24 cellular contexts compared by ENCODE assay signal in genomic region chr5:138720840-138721239, GRCh38. TPM values are rescaled to one million over a fixed set of nuclear protein-coding genes. Genes with fewer than 3 reads are reported as not detected.
DNase-seq lines count a peak whose midpoint lies in the region; ATAC-seq, FAIRE-seq and TF ChIP-seq lines count a peak whose summit lies in the region.
"Had no signal": no experiment of that assay in that cellular context is flagged by ENCODE, and none has a peak within 500 bp of the region (broad histone marks: within the 10 kb centered on the region; RNA-seq: fewer than 3 reads in every experiment).

No MANE protein-coding gene starts in this region.

- no peak overlapping the region for H3K4me3 ChIP-seq in Jurkat, Clone E6-1 (ENCODE audit: low read length)
- H3K4me3 ChIP-seq in H1 (ENCODE audit: extremely low read depth in 1 of 4, insufficient read depth in 2 of 4, low read depth in 3 of 4, low read length in 4 of 4) (no peak overlapping the region), heart right ventricle (no peak overlapping the region)
- H3K4me3 ChIP-seq: A549, Peyer's patch, SJCRH30 had no signal

- H3K56ac ChIP-seq in H1 (replicated peaks; ENCODE audit: insufficient read length, low read depth, low read length), result no peak overlapping the region

- no peak overlapping the region for H3K14ac ChIP-seq in H1 (ENCODE audit: insufficient read length)

- no peak overlapping the region for H3K23ac ChIP-seq in H1 (ENCODE audit: insufficient read length)

- TF ChIP-seq POLR2A in H1 (IDR thresholded peaks at IDR 0.05; ENCODE audit: control extremely low read depth in 1 of 2, low read depth in 2 of 2, low read length in 2 of 2), result no peak

- H2AK5ac ChIP-seq in H1 (ENCODE audit: low read depth, low read length), result no peak overlapping the region

- H2BK120ac ChIP-seq in H1 (replicated peaks; ENCODE audit: low read depth, low read length), result no peak overlapping the region

- H3K9ac ChIP-seq in H1 (replicated peaks in 1 of 4; ENCODE audit: extremely low read depth in 1 of 4, low read depth in 3 of 4, low read length in 3 of 4), result no peak overlapping the region

- no peak overlapping the region for H2BK12ac ChIP-seq in H1 (ENCODE audit: low read depth, low read length)

- 0 out of 2 replicates have a peak, but pooled peaks cover 2% of the 10 kb centered on the region for H3K23me2 ChIP-seq in H1 (ENCODE audit: low read depth, low read length)

- FAIRE-seq in H1 (lab: Jason Lieb, UNC), result no peak
- FAIRE-seq: A549, GM18507 had no signal

- H3K4me1 ChIP-seq in H1 (replicated peaks in 1 of 4; ENCODE audit: control insufficient read depth in 3 of 4, insufficient read depth in 4 of 4, low read length in 3 of 4), result peaks cover 12 to 35% (median 25%) of the 10 kb centered on the region in 4 experiments; a peak in 6 of 7 replicates
- H3K4me1 ChIP-seq in heart right ventricle, result peaks cover 5 to 25% (median 16%) of the 10 kb centered on the region in 9 donors
- H3K4me1 ChIP-seq: BE2C had no signal

- no peak overlapping the region for H3K27ac ChIP-seq in H1 (ENCODE audit: low read depth, low read length)
- H3K27ac ChIP-seq in heart right ventricle, result no peak overlapping the region
- H3K27ac ChIP-seq: A549, Peyer's patch, SJCRH30 had no signal

- no peak for TF ChIP-seq EP300 in H1 (IDR thresholded peaks at IDR 0.05; ENCODE audit: borderline replicate concordance in 1 of 2, low read depth in 2 of 2, low read length in 2 of 2)

- no peak overlapping the region for H4K5ac ChIP-seq in H1 (ENCODE audit: insufficient read length, low read depth, low read length)

- no peaks in the 10 kb centered on the region for H3K79me2 ChIP-seq in H1 (ENCODE audit: control insufficient read depth in 1 of 2, insufficient read depth in 2 of 2, low read length in 2 of 2)

- 0 out of 2 replicates have a peak, but pooled peaks cover 2% of the 10 kb centered on the region for H3K79me1 ChIP-seq in H1 (ENCODE audit: low read depth, low read length)

- intact Hi-C loops in heart right ventricle (cut with DNase I), result no loop called here

- H3K18ac ChIP-seq in H1 (ENCODE audit: extremely low read depth, low read length), result no peak overlapping the region

- TF ChIP-seq RAD21 in H1 (IDR thresholded peaks at IDR 0.05 in 1 of 2, conservative IDR thresholded peaks at IDR 0.05 in 1 of 2; ENCODE audit: low read depth in 2 of 2, low read length in 2 of 2), result no peak

- no peaks in the 10 kb centered on the region for H4K20me1 ChIP-seq in H1 (replicated peaks in 1 of 2; ENCODE audit: control insufficient read depth in 1 of 2, insufficient read depth in 2 of 2, low read length in 2 of 2)

- peak; percentile 23 for DNase-seq in NCI-H510A treated with DMSO at 0.1 percent for 48 hours (lab: John Stamatoyannopoulos, UW)
- DNase-seq in NCI-H510A (lab: John Stamatoyannopoulos, UW), result no peak
- DNase-seq in Jurkat, Clone E6-1 (ENCODE audit: low read depth, low spot score), result peak; percentile 39
- DNase-seq in NCI-H345 (lab: John Stamatoyannopoulos, UW), result peak; percentile 65
- DNase-seq in H1 (ENCODE audit: low read depth in 1 of 2, low spot score in 2 of 2), result no peak
- DNase-seq in amygdala (lab: John Stamatoyannopoulos, UW), result no peak
- no peak for DNase-seq in heart right ventricle
- DNase-seq: BE2C; Caco-2; CD4-positive, alpha-beta T cell; DMS 273 treated with DMSO at 0.1 percent for 48 hours; GDM1; Kasumi-1; NCI-H1092; NCI-H1436; NCI-H2107; NCI-H2227 treated with DMSO at 0.1 percent for 48 hours; NCI-H526; Peyer's patch; SJCRH30; T-helper 9 cell had no signal

- CTCF ChIA-PET in H1 (lab: Charles Lee; ENCODE audit: partially characterized antibody), result no interaction called here

- H2BK20ac ChIP-seq in H1 (ENCODE audit: low read length), result no peak overlapping the region

- no peak overlapping the region for H3K4me2 ChIP-seq in H1 (ENCODE audit: insufficient read depth in 1 of 2, low read depth in 2 of 2, low read length in 2 of 2)
- H3K4me2 ChIP-seq: A549 had no signal

- peak overlapping the region; percentile 35 for H3K4ac ChIP-seq in H1 (replicated peaks; ENCODE audit: insufficient read length, low read depth, low read length)

- H3K9me3 ChIP-seq in H1 (ENCODE audit: insufficient read depth in 2 of 2, low read depth in 1 of 2, low read length in 1 of 2) (no peaks in the 10 kb centered on the region), heart right ventricle (no peaks in the 10 kb centered on the region)
- H3K9me3 ChIP-seq: A549, BE2C, Caco-2, Peyer's patch, SJCRH30 had no signal

- no peak overlapping the region for H4K8ac ChIP-seq in H1 (ENCODE audit: extremely low read depth, insufficient read depth, low read length)

- POLR2A ChIA-PET in H1 (lab: Charles Lee; ENCODE audit: partially characterized antibody), result no interaction called here

- H4K91ac ChIP-seq in H1 (replicated peaks; ENCODE audit: insufficient read length, low read length), result no peak overlapping the region

- TF ChIP-seq CTCF in H1 (IDR thresholded peaks at IDR 0.05; ENCODE audit: control extremely low read depth in 1 of 3, insufficient read depth in 1 of 3, low read depth in 1 of 3, low read length in 3 of 3), result no peak
- TF ChIP-seq CTCF in heart right ventricle (IDR thresholded peaks at IDR 0.05), result no peak

- no peak overlapping the region for H2BK15ac ChIP-seq in H1 (ENCODE audit: low read length)

- H2BK5ac ChIP-seq in H1 (ENCODE audit: low read depth, low read length), result no peak overlapping the region

- H3K36me3 ChIP-seq in H1 (ENCODE audit: control insufficient read depth in 2 of 4, insufficient read depth in 4 of 4, low read length in 3 of 4) (no peaks in the 10 kb centered on the region), heart right ventricle (no peaks in the 10 kb centered on the region)
- H3K36me3 ChIP-seq: BE2C, Peyer's patch, SJCRH30 had no signal

- H3K27me3 ChIP-seq in H1 (replicated peaks in 1 of 4; ENCODE audit: control insufficient read depth in 3 of 4, extremely low read depth in 1 of 4, insufficient read depth in 3 of 4, low read length in 3 of 4) (no peaks in the 10 kb centered on the region), heart right ventricle (peaks cover 0 to 7% (median 0%) of the 10 kb centered on the region in 7 donors)
- H3K27me3 ChIP-seq: BE2C, Peyer's patch, SJCRH30 had no signal

- H2AFZ ChIP-seq in H1 (ENCODE audit: low read length), result no peak overlapping the region

- WGBS in H1 (ENCODE audit: extremely low coverage in 1 of 2, insufficient coverage in 1 of 2, insufficient read length in 1 of 2, insufficient replicate concordance in 2 of 2, low coverage in 1 of 2, low lambda C conversion rate in 2 of 2, missing lambda C conversion rate in 1 of 2), 2 experiments, result 69% methylated on average over 2 of the region's 2 CpGs; no CpG with 5 or more reads in 1 of the 2 experiments
- 95 to 97% methylated on average over 2 of the region's 2 CpGs for WGBS in heart right ventricle, 2 donors

- ATAC-seq in GM21786 (IDR thresholded peaks at IDR 0.05; ENCODE audit: unreplicated experiment) (no peak), heart right ventricle (no peak)
- ATAC-seq: A549 had no signal

TF ChIP-seq in H1, 55 proteins besides CTCF, POLR2A, EP300 and RAD21:
- TF ChIP-seq TCF12 (IDR thresholded peaks at IDR 0.05; ENCODE audit: low read depth, low read length) (0 out of 2 replicates have a peak, but pooled peaks have one; percentile 37), POU5F1 (IDR thresholded peaks at IDR 0.05; ENCODE audit: low read depth, low read length) (no peak)

RNA-seq across cellular contexts. Expression of gene CTNNA1, which starts 32.4 kb away (rescaled TPM):
- polyA plus RNA-seq in Jurkat, Clone E6-1 (2012; ENCODE audit: insufficient read depth, insufficient read length), result 103 TPM
- 302 and 349 TPM in 2 replicates for total RNA-seq in H1 (2021; fragmentation: NEBNext Ultra II Directional; extraction: Animal tissue kit (Norgen Biotek cat#: 25700))
- 115 and 124 TPM in 2 replicates for polyA plus RNA-seq in H1 (2011; rRNA removed)
- polyA plus RNA-seq in H1 (2011; cell fraction: cytosol; rRNA removed), result 159 TPM
- polyA plus RNA-seq in H1 (2011; cell fraction: nucleus; rRNA removed), result 239 TPM
- 239 to 268 TPM (median 258 TPM) in 4 replicates for polyA plus RNA-seq in H1 (2012, experiment 1 of 2)
- polyA plus RNA-seq in H1 (2012, experiment 2 of 2), result 40.4 TPM
- 134 TPM for polyA plus RNA-seq in H1 (2013, experiment 1 of 2)
- 131 TPM for polyA plus RNA-seq in H1 (2013, experiment 2 of 2)
- polyA minus RNA-seq in H1 (2011; rRNA and poly(A)+ RNA removed), result 165 and 188 TPM in 2 replicates
- polyA minus RNA-seq in H1 (2011; cell fraction: cytosol; rRNA and poly(A)+ RNA removed), result 179 TPM
- polyA minus RNA-seq in H1 (2011; cell fraction: nucleus; rRNA and poly(A)+ RNA removed), result 114 TPM
- 100 to 1,000 TPM; 337 to 416 (median 382) TPM for total RNA-seq in heart right ventricle
- 100 to 1,000 TPM; 128 to 213 TPM for polyA plus RNA-seq in heart right ventricle

Comparison
In these comparisons a context has a peak if more than half of its experiments do, and no peak if none do; other contexts are left out.
1. DNase-seq: peak in NCI-H510A treated with DMSO at 0.1 percent for 48 hours (single experiment), Jurkat, Clone E6-1 (single experiment) and NCI-H345 (single experiment); none in NCI-H510A (single experiment), H1 (0 of 2), amygdala (0 of 56) and heart right ventricle (0 of 2).